In the genomic region with DNA sequence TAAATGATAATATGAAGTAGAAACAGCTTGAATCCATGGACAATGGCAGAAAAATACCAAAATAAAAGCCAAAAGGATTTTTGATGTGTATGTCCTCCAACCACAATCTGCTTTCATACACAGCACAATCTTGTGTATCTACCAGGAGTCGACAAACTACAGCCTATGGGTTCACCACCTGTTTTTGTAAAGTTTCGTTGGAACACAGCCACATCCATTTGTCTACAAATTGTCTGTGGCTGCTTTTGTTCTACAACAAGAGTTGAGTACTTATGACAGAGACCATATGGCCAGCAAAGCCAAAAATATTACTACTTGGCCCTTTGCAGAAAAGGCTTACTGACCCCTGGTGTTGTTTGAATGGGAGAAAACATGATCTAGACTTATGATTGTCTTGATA, we compare ENCODE assay signal across 25 cellular contexts.
DNase-seq lines count a peak whose midpoint lies in the region; TF ChIP-seq lines count a peak whose summit lies in the region.
"Had no signal": no experiment of that assay in that cellular context is flagged by ENCODE, and none has a peak within 500 bp of the region (broad histone marks: within the 10 kb centered on the region; RNA-seq: fewer than 3 reads in every experiment).

No MANE protein-coding gene starts in this region.

- no peaks in the 10 kb centered on the region for H3K79me2 ChIP-seq in SK-N-SH (ENCODE audit: insufficient read depth)

- H3K27ac ChIP-seq in 22Rv1 (peak overlapping the region; percentile 75), HEK293 (ENCODE audit: extremely low read depth, low read depth, low read length) (no peak overlapping the region; the same call in 1 of the 2 replicates), SK-N-SH (ENCODE audit: low read depth in 2 of 2, low read length in 1 of 2) (no peak overlapping the region)
- H3K27ac ChIP-seq: ascending aorta, BLaER1, SJSA1 had no signal

- no peaks in the 10 kb centered on the region for H3K36me3 ChIP-seq in HEK293 (ENCODE audit: control insufficient read depth in 2 of 2, insufficient read depth in 1 of 2, low read length in 2 of 2)
- H3K36me3 ChIP-seq in SK-N-SH (replicated peaks in 1 of 2; ENCODE audit: control insufficient read depth in 1 of 2, insufficient read depth in 2 of 2, low read length in 1 of 2) = no peaks in the 10 kb centered on the region
- H3K36me3 ChIP-seq: ascending aorta, BLaER1, SJSA1, tibial nerve had no signal

- H3K9ac ChIP-seq in SK-N-SH = no peak overlapping the region
- H3K9ac ChIP-seq: BLaER1 had no signal

- H4K20me1 ChIP-seq in SK-N-SH (ENCODE audit: insufficient read depth) = no peaks in the 10 kb centered on the region
- H4K20me1 ChIP-seq: BLaER1 had no signal

- peak; percentile 37 for TF ChIP-seq RAD21 in SK-N-SH (IDR thresholded peaks at IDR 0.05; ENCODE audit: low read length)

- no peaks in the 10 kb centered on the region for H3K9me3 ChIP-seq in HEK293 (ENCODE audit: control insufficient read depth, insufficient read depth, low read depth, low read length)
- H3K9me3 ChIP-seq in SK-N-SH = no peaks in the 10 kb centered on the region
- H3K9me3 ChIP-seq: ascending aorta, BLaER1, Caco-2, SJSA1, tibial nerve had no signal

- POLR2A ChIA-PET in HEK293 (lab: Yijun Ruan, JAX) = no interaction called here
- POLR2A ChIA-PET in SK-N-SH (lab: Yijun Ruan, JAX) = no interaction called here

- TF ChIP-seq EP300 in SK-N-SH (IDR thresholded peaks at IDR 0.05; ENCODE audit: borderline replicate concordance in 1 of 2, low read depth in 1 of 2, low read length in 1 of 2) = 0 out of 4 replicates have a peak, but pooled peaks of 1 of the 2 experiments have one; percentile 30

- DNase-seq in SK-N-SH (no peak), fibroblast of the aortic adventitia (ENCODE audit: low read depth) (peak; percentile 18), H4 (ENCODE audit: low spot score) (no peak), immature natural killer cell (no peak), kidney glomerular epithelial cell (lab: John Stamatoyannopoulos, UW) (no peak), iPS-NIHi11 (ENCODE audit: low spot score) (no peak)
- DNase-seq: activated CD4-positive, alpha-beta T cell treated with anti-CD3 and anti-CD28 coated beads for 36 hours; activated effector memory CD4-positive, alpha-beta T cell treated with anti-CD3 and anti-CD28 coated beads, Interleukin-2, amount 50 U/mL, for 16 hours; activated naive CD8-positive, alpha-beta T cell treated with anti-CD3 and anti-CD28 coated beads for 36 hours; activated T-cell treated with anti-CD3 and anti-CD28 coated beads for 4 hours; Caco-2; central memory CD4-positive, alpha-beta T cell; dermis blood vessel endothelial cell; NCI-H146; NCI-H446; nephron progenitor cell; NK-92 treated with Interleukin-12 subunit alpha and Interleukin-12 subunit beta, amount 100 ng/mL, for 24 hours; retina had no signal

- H2AFZ ChIP-seq in SK-N-SH (ENCODE audit: low read depth) = no peak overlapping the region

- H3K4me1 ChIP-seq in HEK293 (ENCODE audit: control insufficient read depth, insufficient read depth, low read length) = peaks cover 16% of the 10 kb centered on the region
- peaks cover 0 to 6% of the 10 kb centered on the region in 2 experiments; a peak in 2 of 4 replicates for H3K4me1 ChIP-seq in SK-N-SH (ENCODE audit: control insufficient read depth in 1 of 2, insufficient read depth in 2 of 2, low read depth in 1 of 2, low read length in 1 of 2)
- H3K4me1 ChIP-seq: BLaER1, SJSA1 had no signal

- peaks cover 16 to 22% of the 10 kb centered on the region in 2 donors for H3K4me1 Mint-ChIP-seq in immature natural killer cell
- H3K4me1 Mint-ChIP-seq: activated naive CD8-positive, alpha-beta T cell treated with anti-CD3 and anti-CD28 coated beads for 36 hours; nephron progenitor cell had no signal

- no peaks in the 10 kb centered on the region for H3F3A ChIP-seq in SK-N-SH (replicated peaks; ENCODE audit: insufficient read depth)

- no peak overlapping the region for H3K27ac Mint-ChIP-seq in immature natural killer cell
- H3K27ac Mint-ChIP-seq: activated CD4-positive, alpha-beta T cell treated with anti-CD3 and anti-CD28 coated beads for 36 hours; activated naive CD8-positive, alpha-beta T cell treated with anti-CD3 and anti-CD28 coated beads for 36 hours; mesothelial cell of epicardium; nephron progenitor cell had no signal

- H3K4me3 ChIP-seq in HEK293 (ENCODE audit: low read depth, low read length) (no peak overlapping the region), SK-N-SH (ENCODE audit: low read depth in 2 of 2, low read length in 1 of 2) (no peak overlapping the region), fibroblast of the aortic adventitia (ENCODE audit: low read depth, low read length) (no peak overlapping the region)
- H3K4me3 ChIP-seq: ascending aorta, BLaER1, SJSA1, tibial nerve had no signal

- peak overlapping the region in 1 of 5 donors; percentile 38 for H3K4me3 Mint-ChIP-seq in immature natural killer cell
- H3K4me3 Mint-ChIP-seq: activated CD4-positive, alpha-beta T cell treated with anti-CD3 and anti-CD28 coated beads for 36 hours; activated naive CD8-positive, alpha-beta T cell treated with anti-CD3 and anti-CD28 coated beads for 36 hours; mesothelial cell of epicardium; nephron progenitor cell had no signal

- WGBS in SK-N-SH (ENCODE audit: low lambda C conversion rate) = 19% methylated on average over 2 of the region's 2 CpGs

- TF ChIP-seq CTCF in 22Rv1 (IDR thresholded peaks at IDR 0.05) (no peak), HEK293 (tag by site-specific recombination; IDR thresholded peaks at IDR 0.05) (no peak), SK-N-SH (IDR thresholded peaks at IDR 0.05) (no peak), fibroblast of the aortic adventitia (IDR thresholded peaks at IDR 0.05; ENCODE audit: insufficient read depth, low read length) (no peak)

- CTCF ChIA-PET in HEK293 (lab: Yijun Ruan, JAX) (no interaction called here), SK-N-SH (lab: Yijun Ruan, JAX) (no interaction called here)

- H3K27me3 ChIP-seq in SK-N-SH (ENCODE audit: insufficient read depth) = no peaks in the 10 kb centered on the region; the same call in 1 of the 2 replicates
- H3K27me3 ChIP-seq: ascending aorta, BLaER1, SJSA1, tibial nerve had no signal

- peaks cover 0 to 5% (median 0%) of the 10 kb centered on the region in 3 donors for H3K27me3 Mint-ChIP-seq in immature natural killer cell (ENCODE audit: low read depth in 3 of 3)
- H3K27me3 Mint-ChIP-seq: activated naive CD8-positive, alpha-beta T cell treated with anti-CD3 and anti-CD28 coated beads for 36 hours had no signal

- H3K9me3 Mint-ChIP-seq in immature natural killer cell = peaks cover 0 to 8% (median 0%) of the 10 kb centered on the region in 6 donors
- H3K9me3 Mint-ChIP-seq: activated naive CD8-positive, alpha-beta T cell treated with anti-CD3 and anti-CD28 coated beads for 36 hours; nephron progenitor cell had no signal

- no peaks in the 10 kb centered on the region for H3K36me3 Mint-ChIP-seq in immature natural killer cell
- H3K36me3 Mint-ChIP-seq: activated naive CD8-positive, alpha-beta T cell treated with anti-CD3 and anti-CD28 coated beads for 36 hours; mesothelial cell of epicardium had no signal

- no peak overlapping the region for H3K4me2 ChIP-seq in SK-N-SH
- H3K4me2 ChIP-seq: BLaER1 had no signal

- H3K9me2 ChIP-seq in SK-N-SH = no peaks in the 10 kb centered on the region

TF ChIP-seq in HEK293, 187 proteins besides CTCF, POLR2A, EP300 and RAD21 (continues in another document):
- TF ChIP-seq MYNN (tag by site-specific recombination; IDR thresholded peaks at IDR 0.05; ENCODE audit: borderline replicate concordance) = peak; percentile 59; the same call in 1 of the 2 replicates

TF ChIP-seq in SK-N-SH, 30 proteins besides CTCF, POLR2A, EP300 and RAD21:
- TF ChIP-seq NFIC (IDR thresholded peaks at IDR 0.05; ENCODE audit: borderline replicate concordance) (no peak), JUND (IDR thresholded peaks at IDR 0.05) (no peak), SIN3A (IDR thresholded peaks at IDR 0.05; ENCODE audit: borderline replicate concordance, low read depth, low read length) (no peak), USF1 (IDR thresholded peaks at IDR 0.05; ENCODE audit: borderline replicate concordance, low read depth) (no peak), SMC3 (IDR thresholded peaks at IDR 0.05; ENCODE audit: low read depth, low read length) (no peak), MEF2A (IDR thresholded peaks at IDR 0.05; ENCODE audit: borderline replicate concordance, low read depth) (no peak)
